In the genomic region with DNA sequence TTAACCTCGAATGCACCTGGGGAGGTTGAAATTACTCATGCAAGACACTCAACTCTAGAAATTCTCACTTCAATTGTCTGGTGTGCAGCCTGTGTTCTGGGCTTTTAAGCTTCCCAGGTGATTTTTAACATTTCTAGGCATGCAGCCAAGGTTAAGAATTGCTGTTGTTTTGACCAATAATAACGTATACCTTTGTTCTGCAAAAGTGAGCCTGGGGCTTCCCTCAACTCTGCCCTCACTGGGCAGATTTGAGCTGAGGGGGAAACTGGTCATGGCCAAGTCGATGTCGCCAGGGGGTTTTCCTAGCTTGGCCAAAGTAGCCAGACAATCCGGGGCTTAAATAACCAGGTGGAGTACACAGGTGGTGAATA, we compare ENCODE assay signal across 11 cellular contexts. TPM values are rescaled to one million over a fixed set of nuclear protein-coding genes. Genes with fewer than 3 reads are reported as not detected.
DNase-seq lines count a peak whose midpoint lies in the region; ATAC-seq and TF ChIP-seq lines count a peak whose summit lies in the region.
"Had no signal": no experiment of that assay in that cellular context is flagged by ENCODE, and none has a peak within 500 bp of the region (broad histone marks: within the 10 kb centered on the region; RNA-seq: fewer than 3 reads in every experiment).

No MANE protein-coding gene starts in this region.

- peaks cover 23% of the 10 kb centered on the region for H3K4me1 Mint-ChIP-seq in activated B cell treated with CpG ODN at 0.5 μM for 24 hours
- H3K4me1 Mint-ChIP-seq: mesothelial cell of epicardium had no signal

- no peak for TF ChIP-seq CTCF in activated B cell treated with CpG ODN at 0.5 μM for 24 hours (IDR thresholded peaks at IDR 0.05)

- peaks cover 9% of the 10 kb centered on the region for H3K27me3 Mint-ChIP-seq in activated B cell treated with CpG ODN at 0.5 μM for 24 hours

- POLR2A ChIA-PET in activated B cell treated with CpG ODN at 0.5 μM for 24 hours (lab: Charles Lee), result interaction anchor here (1.4 to 3.5 kb wide), 4 partner anchors 12 to 38 kb away, joined by 4 to 12 read pairs (median 10); no protein-coding TSS in a partner anchor

- intact Hi-C loops in activated B cell treated with CpG ODN at 0.5 μM for 24 hours (cut with micrococcal nuclease), result no loop called here

- no peak overlapping the region for H3K27ac Mint-ChIP-seq in activated B cell treated with CpG ODN at 0.5 μM for 24 hours
- H3K27ac Mint-ChIP-seq: mesothelial cell of epicardium had no signal

- CTCF ChIA-PET in activated B cell treated with CpG ODN at 0.5 μM for 24 hours (lab: Charles Lee), result interaction anchor here (1.2 to 2.8 kb wide), 3 partner anchors 11 to 58 kb away, joined by 3 to 17 read pairs (median 7); no protein-coding TSS in a partner anchor

- H3K4me3 Mint-ChIP-seq in activated B cell treated with CpG ODN at 0.5 μM for 24 hours, result peak overlapping the region; percentile 32
- H3K4me3 Mint-ChIP-seq: mesothelial cell of epicardium had no signal

- no peaks in the 10 kb centered on the region for H3K9me3 Mint-ChIP-seq in activated B cell treated with CpG ODN at 0.5 μM for 24 hours
- H3K9me3 Mint-ChIP-seq: mesothelial cell of epicardium had no signal

- no peaks in the 10 kb centered on the region for H3K36me3 Mint-ChIP-seq in activated B cell treated with CpG ODN at 0.5 μM for 24 hours (ENCODE audit: low read depth)
- H3K36me3 Mint-ChIP-seq: mesothelial cell of epicardium had no signal

- no peak for DNase-seq in activated B cell treated with CpG ODN at 0.5 μM for 24 hours
- no peak for DNase-seq in DMS114 treated with DMSO at 0.1 percent for 48 hours (lab: John Stamatoyannopoulos, UW; ENCODE audit: unreplicated experiment)
- no peak for DNase-seq in HuH-7 (ENCODE audit: low spot score)
- DNase-seq in cerebellar nuclear complex (lab: John Stamatoyannopoulos, UW), result no peak
- no peak for DNase-seq in GM19240 (ENCODE audit: insufficient read length, low spot score)
- DNase-seq: DND-41 had no signal

- ATAC-seq in GM18858 (IDR thresholded peaks at IDR 0.05; ENCODE audit: unreplicated experiment) (peak; percentile 95), GM21528 (IDR thresholded peaks at IDR 0.05; ENCODE audit: low FRiP score, unreplicated experiment) (peak; percentile 88), HG03280 (IDR thresholded peaks at IDR 0.05; ENCODE audit: unreplicated experiment) (peak; percentile 77), activated B cell treated with CpG ODN at 0.5 μM for 24 hours (ENCODE audit: low read depth) (peak; percentile 85)

RNA-seq across cellular contexts. Expression of gene PRSS2, which starts 0.6 kb away (rescaled TPM):
- total RNA-seq in activated B cell treated with CpG ODN at 0.5 μM for 24 hours, result not detected in 2 replicates
- total RNA-seq: astrocyte, mesothelial cell of epicardium had no signal

RNA-seq across cellular contexts. Expression of gene PRSS1, which starts 22.1 kb away (rescaled TPM):
- not detected in 2 replicates for total RNA-seq in activated B cell treated with CpG ODN at 0.5 μM for 24 hours
- total RNA-seq: astrocyte, mesothelial cell of epicardium had no signal
